15 cellular contexts compared by ENCODE assay signal in genomic region chr4:6250984-6251295, GRCh38. TPM values are rescaled to one million over a fixed set of nuclear protein-coding genes. Genes with fewer than 3 reads are reported as not detected.
"Had no signal": no experiment of that assay in that cellular context is flagged by ENCODE, and none has a peak within 500 bp of the region (broad histone marks: within the 10 kb centered on the region; RNA-seq: fewer than 3 reads in every experiment).

No MANE protein-coding gene starts in this region.

- H3K27ac Mint-ChIP-seq: activated CD4-positive, alpha-beta T cell treated with anti-CD3 and anti-CD28 coated beads, Interleukin-2, amount 10 ng/mL, durations not matched to agents 7 days and 5 days; activated naive CD4-positive, alpha-beta T cell treated with anti-CD3 and anti-CD28 coated beads for 36 hours; activated T-helper 2 cell treated with anti-CD3 and anti-CD28 coated beads, Interferon-gamma antibody, Interleukin-2, Interleukin-4, amounts not matched to agents 10 μg/mL and 5 μg/mL and 100 μg/mL, durations not matched to agents 14 hours and 24 hours and 36 hours; effector memory CD8-positive, alpha-beta T cell; T-helper 2 cell treated with Interferon-gamma antibody and Interleukin-4, amounts not matched to agents 5 μg/mL and 100 μg/mL, for 36 hours had no signal

- H3K27ac ChIP-seq: ascending aorta, breast epithelium, gastrocnemius medialis, heart right ventricle, lower lobe of right lung had no signal

- H3K4me3 Mint-ChIP-seq: activated CD4-positive, alpha-beta T cell treated with anti-CD3 and anti-CD28 coated beads, Interleukin-2, amount 10 ng/mL, durations not matched to agents 7 days and 5 days; activated naive CD4-positive, alpha-beta T cell treated with anti-CD3 and anti-CD28 coated beads for 36 hours; effector memory CD8-positive, alpha-beta T cell; T-helper 2 cell treated with Interferon-gamma antibody and Interleukin-4, amounts not matched to agents 5 μg/mL and 100 μg/mL, for 36 hours had no signal

- H3K36me3 ChIP-seq: ascending aorta, breast epithelium, gastrocnemius medialis, heart right ventricle, lower lobe of right lung had no signal

- H3K4me1 ChIP-seq: ascending aorta, breast epithelium, gastrocnemius medialis, lower lobe of right lung had no signal

- H3K27me3 ChIP-seq: ascending aorta had no signal

- H3K4me3 ChIP-seq: ascending aorta, breast epithelium, gastrocnemius medialis, heart right ventricle, lower lobe of right lung had no signal

- DNase-seq: activated naive CD4-positive, alpha-beta T cell treated with anti-CD3 and anti-CD28 coated beads for 36 hours; activated T-cell treated with anti-CD3 and anti-CD28 coated beads for 4 hours; gastrocnemius medialis; left cardiac atrium; stimulated activated naive CD4-positive, alpha-beta T cell treated with Interleukin-2 at 50 U/mL for 16 hours had no signal

- H3K9me3 ChIP-seq: ascending aorta, gastrocnemius medialis, heart right ventricle, lower lobe of right lung had no signal

- H3K9me3 Mint-ChIP-seq: activated CD4-positive, alpha-beta T cell treated with anti-CD3 and anti-CD28 coated beads, Interleukin-2, amount 10 ng/mL, durations not matched to agents 7 days and 5 days; activated naive CD4-positive, alpha-beta T cell treated with anti-CD3 and anti-CD28 coated beads for 36 hours; activated T-helper 2 cell treated with anti-CD3 and anti-CD28 coated beads, Interferon-gamma antibody, Interleukin-2, Interleukin-4, amounts not matched to agents 10 μg/mL and 5 μg/mL and 100 μg/mL, durations not matched to agents 14 hours and 24 hours and 36 hours; effector memory CD8-positive, alpha-beta T cell; T-helper 2 cell treated with Interferon-gamma antibody and Interleukin-4, amounts not matched to agents 5 μg/mL and 100 μg/mL, for 36 hours had no signal

RNA-seq across cellular contexts. Expression of gene JAKMIP1, which starts 50.6 kb away (rescaled TPM):
- total RNA-seq: ascending aorta, dermis blood vessel endothelial cell, epithelial cell of proximal tubule had no signal
